ENCODE assay signal across 1 cellular context in the genomic region with DNA sequence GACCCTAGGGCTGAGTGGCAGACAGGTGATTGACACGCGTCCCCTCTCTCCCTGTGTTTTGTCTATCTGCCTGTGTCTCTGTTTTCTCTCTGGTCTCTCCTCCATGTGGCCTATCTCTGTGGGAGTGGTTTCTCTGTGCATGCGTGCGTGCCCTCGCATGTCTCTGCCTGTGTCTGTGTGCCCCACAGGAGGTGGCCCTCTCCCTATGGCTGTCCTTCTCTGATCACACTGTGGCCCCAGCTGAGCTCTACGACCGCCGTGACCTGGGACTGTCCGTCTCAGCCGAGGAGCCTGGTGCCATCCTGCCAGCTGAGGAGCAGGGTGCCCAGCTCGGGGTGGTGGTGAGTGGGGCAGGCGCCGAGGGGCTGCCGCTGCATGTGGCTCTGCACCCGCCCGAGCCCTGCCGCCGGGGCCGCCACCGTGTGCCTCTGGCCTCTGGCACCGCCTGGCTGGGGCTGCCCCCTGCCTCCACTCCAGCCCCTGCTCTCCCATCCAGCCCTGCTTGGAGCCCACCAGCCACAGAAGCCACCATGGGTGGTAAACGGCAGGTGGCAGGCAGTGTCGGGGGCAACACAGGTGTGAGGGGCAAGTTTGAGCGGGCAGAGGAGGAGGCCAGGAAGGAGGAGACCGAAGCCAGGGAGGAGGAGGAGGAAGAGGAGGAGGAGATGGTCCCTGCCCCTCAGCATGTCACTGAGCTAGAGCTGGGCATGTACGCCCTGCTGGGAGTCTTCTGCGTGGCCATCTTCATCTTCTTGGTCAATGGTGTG.
TF ChIP-seq lines count a peak whose summit lies in the region.

No MANE protein-coding gene starts in this region.

TF ChIP-seq in GM23338, 12 proteins besides CTCF, POLR2A, EP300 and RAD21 (continued from another document):
- TF ChIP-seq REST (IDR thresholded peaks at IDR 0.05; ENCODE audit: unreplicated experiment): no peak
TF ChIP-seq in GM23338: peak in this region for 1.
